1 cellular context compared by ENCODE assay signal in the genomic region with DNA sequence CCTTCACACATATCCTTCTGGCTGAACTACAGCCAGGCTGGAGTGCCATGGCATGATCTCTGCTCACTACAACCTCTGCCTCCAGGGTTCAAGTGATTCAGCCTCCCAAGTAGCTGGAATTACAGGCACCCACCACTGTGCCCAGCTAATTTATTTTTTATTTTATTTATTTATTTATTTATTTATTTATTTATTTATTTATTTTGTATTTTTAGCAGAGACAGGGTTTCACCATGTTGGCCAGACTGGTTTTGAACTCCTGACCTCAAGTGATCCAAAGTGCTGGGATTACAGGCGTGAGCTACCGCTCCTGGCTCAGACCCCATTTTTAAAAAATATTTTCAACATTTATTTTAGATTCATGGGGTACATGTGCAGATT.
TF ChIP-seq lines count a peak whose summit lies in the region.

No MANE protein-coding gene starts in this region.

TF ChIP-seq in HEK293, 187 proteins besides CTCF, POLR2A, EP300 and RAD21:
- TF ChIP-seq ZNF555 (tag by site-specific recombination; conservative IDR thresholded peaks at IDR 0.05) (peak; percentile 74), ZNF510 (tag by site-specific recombination; IDR thresholded peaks at IDR 0.05; ENCODE audit: insufficient replicate concordance) (peak; percentile 41), ZNF518A (tag by site-specific recombination; conservative IDR thresholded peaks at IDR 0.05; ENCODE audit: low read depth) (peak; percentile 84), ZXDB (tag by site-specific recombination; IDR thresholded peaks at IDR 0.05) (0 out of 2 replicates have a peak, but pooled peaks have one; percentile 41), ZNF426 (tag by site-specific recombination; IDR thresholded peaks at IDR 0.05) (peak; percentile 86), ZNF140 (tag by site-specific recombination; IDR thresholded peaks at IDR 0.05) (peak; percentile 66; the same call in 1 of the 2 replicates), ZBTB21 (tag by site-specific recombination; IDR thresholded peaks at IDR 0.05) (peak; percentile 44; the same call in 1 of the 2 replicates), ZBTB8A (tag by site-specific recombination; IDR thresholded peaks at IDR 0.05) (peak; percentile 57), GLI2 (tag by site-specific recombination; IDR thresholded peaks at IDR 0.05; ENCODE audit: borderline replicate concordance, low read depth) (peak; percentile 36; the same call in 1 of the 2 replicates), ZBTB11 (tag by site-specific recombination; conservative IDR thresholded peaks at IDR 0.05; ENCODE audit: low read depth) (peak; percentile 70), SP3 (tag by site-specific recombination; IDR thresholded peaks at IDR 0.05) (peak; percentile 22; the same call in 1 of the 2 replicates), ZNF394 (tag by site-specific recombination; IDR thresholded peaks at IDR 0.05; ENCODE audit: borderline replicate concordance) (peak; percentile 93), ZNF623 (tag by site-specific recombination; IDR thresholded peaks at IDR 0.05) (peak; percentile 64), ZNF664 (tag by site-specific recombination; IDR thresholded peaks at IDR 0.05) (0 out of 2 replicates have a peak, but pooled peaks have one; percentile 29), ZNF433 (tag by site-specific recombination; IDR thresholded peaks at IDR 0.05; ENCODE audit: low read depth) (peak; percentile 52; the same call in 1 of the 2 replicates), ZNF558 (tag by site-specific recombination; IDR thresholded peaks at IDR 0.05) (peak; percentile 48; the same call in 1 of the 2 replicates), ZNF654 (tag by site-specific recombination; IDR thresholded peaks at IDR 0.05; ENCODE audit: low read depth) (peak; percentile 23), ZNF202 (tag by site-specific recombination; IDR thresholded peaks at IDR 0.05; ENCODE audit: borderline replicate concordance) (peak; percentile 56; the same call in 1 of the 2 replicates), ZNF560 (tag by site-specific recombination; IDR thresholded peaks at IDR 0.05; ENCODE audit: borderline replicate concordance) (peak; percentile 67; the same call in 1 of the 2 replicates)
- TF ChIP-seq, protein P1, sequence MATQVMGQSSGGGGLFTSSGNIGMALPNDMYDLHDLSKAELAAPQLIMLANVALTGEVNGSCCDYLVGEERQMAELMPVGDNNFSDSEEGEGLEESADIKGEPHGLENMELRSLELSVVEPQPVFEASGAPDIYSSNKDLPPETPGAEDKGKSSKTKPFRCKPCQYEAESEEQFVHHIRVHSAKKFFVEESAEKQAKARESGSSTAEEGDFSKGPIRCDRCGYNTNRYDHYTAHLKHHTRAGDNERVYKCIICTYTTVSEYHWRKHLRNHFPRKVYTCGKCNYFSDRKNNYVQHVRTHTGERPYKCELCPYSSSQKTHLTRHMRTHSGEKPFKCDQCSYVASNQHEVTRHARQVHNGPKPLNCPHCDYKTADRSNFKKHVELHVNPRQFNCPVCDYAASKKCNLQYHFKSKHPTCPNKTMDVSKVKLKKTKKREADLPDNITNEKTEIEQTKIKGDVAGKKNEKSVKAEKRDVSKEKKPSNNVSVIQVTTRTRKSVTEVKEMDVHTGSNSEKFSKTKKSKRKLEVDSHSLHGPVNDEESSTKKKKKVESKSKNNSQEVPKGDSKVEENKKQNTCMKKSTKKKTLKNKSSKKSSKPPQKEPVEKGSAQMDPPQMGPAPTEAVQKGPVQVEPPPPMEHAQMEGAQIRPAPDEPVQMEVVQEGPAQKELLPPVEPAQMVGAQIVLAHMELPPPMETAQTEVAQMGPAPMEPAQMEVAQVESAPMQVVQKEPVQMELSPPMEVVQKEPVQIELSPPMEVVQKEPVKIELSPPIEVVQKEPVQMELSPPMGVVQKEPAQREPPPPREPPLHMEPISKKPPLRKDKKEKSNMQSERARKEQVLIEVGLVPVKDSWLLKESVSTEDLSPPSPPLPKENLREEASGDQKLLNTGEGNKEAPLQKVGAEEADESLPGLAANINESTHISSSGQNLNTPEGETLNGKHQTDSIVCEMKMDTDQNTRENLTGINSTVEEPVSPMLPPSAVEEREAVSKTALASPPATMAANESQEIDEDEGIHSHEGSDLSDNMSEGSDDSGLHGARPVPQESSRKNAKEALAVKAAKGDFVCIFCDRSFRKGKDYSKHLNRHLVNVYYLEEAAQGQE (tag by site-specific recombination; IDR thresholded peaks at IDR 0.05) = peak; percentile 56; the same call in 1 of the 2 replicates
TF ChIP-seq in HEK293: peak in this region for 20; not testable (repeated sequence) for 167.
